Comparison of ENCODE assay signal across 1 cellular context in the genomic region with DNA sequence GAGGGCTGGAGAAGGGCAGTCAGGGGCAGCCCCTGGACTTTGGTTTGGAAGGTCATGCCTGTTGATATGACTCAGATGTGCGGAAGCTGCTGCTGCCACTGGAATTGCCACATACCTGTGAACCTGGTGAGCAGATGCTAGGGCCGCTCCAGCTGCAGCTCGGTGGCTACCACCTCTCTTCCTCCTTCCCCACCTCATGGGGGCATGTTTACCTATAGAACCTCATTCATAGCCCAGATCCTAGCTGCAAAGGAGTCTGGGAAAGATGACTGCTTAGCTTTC.
TF ChIP-seq lines count a peak whose summit lies in the region.

No MANE protein-coding gene starts in this region.

TF ChIP-seq in HepG2, 621 proteins besides CTCF, POLR2A, EP300 and RAD21 (continues in another document):
- TF ChIP-seq, protein P1, sequence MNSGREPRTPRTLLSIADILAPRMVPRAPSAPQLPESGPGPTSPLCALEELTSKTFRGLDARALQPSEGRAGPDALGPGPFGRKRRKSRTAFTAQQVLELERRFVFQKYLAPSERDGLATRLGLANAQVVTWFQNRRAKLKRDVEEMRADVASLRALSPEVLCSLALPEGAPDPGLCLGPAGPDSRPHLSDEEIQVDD (CRISPR knock-in tag; IDR thresholded peaks at IDR 0.05; ENCODE audit: borderline replicate concordance) = no peak
- TF ChIP-seq SRSF4 (IDR thresholded peaks at IDR 0.05; ENCODE audit: low read depth, low read length, poor library complexity, severe bottlenecking) = no peak
- TF ChIP-seq GZF1 (CRISPR knock-in tag; IDR thresholded peaks at IDR 0.05) = no peak
- TF ChIP-seq SIN3A (IDR thresholded peaks at IDR 0.05; ENCODE audit: borderline replicate concordance, low read depth, low read length) = no peak
- no peak for TF ChIP-seq PITX1 (CRISPR knock-in tag; IDR thresholded peaks at IDR 0.05)
- TF ChIP-seq, protein P2, sequence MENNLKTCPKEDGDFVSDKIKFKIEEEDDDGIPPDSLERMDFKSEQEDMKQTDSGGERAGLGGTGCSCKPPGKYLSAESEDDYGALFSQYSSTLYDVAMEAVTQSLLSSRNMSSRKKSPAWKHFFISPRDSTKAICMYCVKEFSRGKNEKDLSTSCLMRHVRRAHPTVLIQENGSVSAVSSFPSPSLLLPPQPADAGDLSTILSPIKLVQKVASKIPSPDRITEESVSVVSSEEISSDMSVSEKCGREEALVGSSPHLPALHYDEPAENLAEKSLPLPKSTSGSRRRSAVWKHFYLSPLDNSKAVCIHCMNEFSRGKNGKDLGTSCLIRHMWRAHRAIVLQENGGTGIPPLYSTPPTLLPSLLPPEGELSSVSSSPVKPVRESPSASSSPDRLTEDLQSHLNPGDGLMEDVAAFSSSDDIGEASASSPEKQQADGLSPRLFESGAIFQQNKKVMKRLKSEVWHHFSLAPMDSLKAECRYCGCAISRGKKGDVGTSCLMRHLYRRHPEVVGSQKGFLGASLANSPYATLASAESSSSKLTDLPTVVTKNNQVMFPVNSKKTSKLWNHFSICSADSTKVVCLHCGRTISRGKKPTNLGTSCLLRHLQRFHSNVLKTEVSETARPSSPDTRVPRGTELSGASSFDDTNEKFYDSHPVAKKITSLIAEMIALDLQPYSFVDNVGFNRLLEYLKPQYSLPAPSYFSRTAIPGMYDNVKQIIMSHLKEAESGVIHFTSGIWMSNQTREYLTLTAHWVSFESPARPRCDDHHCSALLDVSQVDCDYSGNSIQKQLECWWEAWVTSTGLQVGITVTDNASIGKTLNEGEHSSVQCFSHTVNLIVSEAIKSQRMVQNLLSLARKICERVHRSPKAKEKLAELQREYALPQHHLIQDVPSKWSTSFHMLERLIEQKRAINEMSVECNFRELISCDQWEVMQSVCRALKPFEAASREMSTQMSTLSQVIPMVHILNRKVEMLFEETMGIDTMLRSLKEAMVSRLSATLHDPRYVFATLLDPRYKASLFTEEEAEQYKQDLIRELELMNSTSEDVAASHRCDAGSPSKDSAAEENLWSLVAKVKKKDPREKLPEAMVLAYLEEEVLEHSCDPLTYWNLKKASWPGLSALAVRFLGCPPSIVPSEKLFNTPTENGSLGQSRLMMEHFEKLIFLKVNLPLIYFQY (CRISPR knock-in tag; IDR thresholded peaks at IDR 0.05; ENCODE audit: borderline replicate concordance) = no peak
- TF ChIP-seq, protein P3, sequence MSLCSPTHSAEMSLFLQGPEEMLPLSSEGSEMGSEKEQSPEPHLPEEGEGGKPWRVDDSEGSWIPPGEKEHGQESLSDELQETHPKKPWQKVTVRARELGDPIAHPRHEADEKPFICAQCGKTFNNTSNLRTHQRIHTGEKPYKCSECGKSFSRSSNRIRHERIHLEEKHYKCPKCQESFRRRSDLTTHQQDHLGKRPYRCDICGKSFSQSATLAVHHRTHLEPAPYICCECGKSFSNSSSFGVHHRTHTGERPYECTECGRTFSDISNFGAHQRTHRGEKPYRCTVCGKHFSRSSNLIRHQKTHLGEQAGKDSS (CRISPR knock-in tag; IDR thresholded peaks at IDR 0.05; ENCODE audit: borderline replicate concordance, low read depth) = no peak
- TF ChIP-seq ZNF326 (CRISPR knock-in tag; IDR thresholded peaks at IDR 0.05; ENCODE audit: borderline replicate concordance) = no peak
- TF ChIP-seq ZC3H4 (CRISPR knock-in tag; IDR thresholded peaks at IDR 0.05; ENCODE audit: borderline replicate concordance) = no peak
- no peak for TF ChIP-seq NFIC (IDR thresholded peaks at IDR 0.05; ENCODE audit: low read length)
- TF ChIP-seq ATF7-NPFF (CRISPR knock-in tag; IDR thresholded peaks at IDR 0.05; ENCODE audit: low read depth) = no peak
- no peak for TF ChIP-seq BORCS8-MEF2B (CRISPR knock-in tag; IDR thresholded peaks at IDR 0.05)
- no peak for TF ChIP-seq WIZ (CRISPR knock-in tag; IDR thresholded peaks at IDR 0.05)
- no peak for TF ChIP-seq TCF7 (IDR thresholded peaks at IDR 0.05; ENCODE audit: low read depth)
- TF ChIP-seq ZNF678 (CRISPR knock-in tag; IDR thresholded peaks at IDR 0.05) = no peak
- TF ChIP-seq ZMYM4 (CRISPR knock-in tag; IDR thresholded peaks at IDR 0.05) = no peak
- no peak for TF ChIP-seq HNRNPK (IDR thresholded peaks at IDR 0.05; ENCODE audit: low read depth, low read length, poor library complexity, severe bottlenecking)
- TF ChIP-seq KLF9 (CRISPR knock-in tag; IDR thresholded peaks at IDR 0.05; ENCODE audit: low read depth) = no peak
- no peak for TF ChIP-seq POLR2G (IDR thresholded peaks at IDR 0.05; ENCODE audit: low read depth, low read length)
- peak; percentile 87 for TF ChIP-seq CEBPG (CRISPR knock-in tag; IDR thresholded peaks at IDR 0.05)
- no peak for TF ChIP-seq ZFP90 (CRISPR knock-in tag; IDR thresholded peaks at IDR 0.05; ENCODE audit: borderline replicate concordance)
- TF ChIP-seq, protein P4, sequence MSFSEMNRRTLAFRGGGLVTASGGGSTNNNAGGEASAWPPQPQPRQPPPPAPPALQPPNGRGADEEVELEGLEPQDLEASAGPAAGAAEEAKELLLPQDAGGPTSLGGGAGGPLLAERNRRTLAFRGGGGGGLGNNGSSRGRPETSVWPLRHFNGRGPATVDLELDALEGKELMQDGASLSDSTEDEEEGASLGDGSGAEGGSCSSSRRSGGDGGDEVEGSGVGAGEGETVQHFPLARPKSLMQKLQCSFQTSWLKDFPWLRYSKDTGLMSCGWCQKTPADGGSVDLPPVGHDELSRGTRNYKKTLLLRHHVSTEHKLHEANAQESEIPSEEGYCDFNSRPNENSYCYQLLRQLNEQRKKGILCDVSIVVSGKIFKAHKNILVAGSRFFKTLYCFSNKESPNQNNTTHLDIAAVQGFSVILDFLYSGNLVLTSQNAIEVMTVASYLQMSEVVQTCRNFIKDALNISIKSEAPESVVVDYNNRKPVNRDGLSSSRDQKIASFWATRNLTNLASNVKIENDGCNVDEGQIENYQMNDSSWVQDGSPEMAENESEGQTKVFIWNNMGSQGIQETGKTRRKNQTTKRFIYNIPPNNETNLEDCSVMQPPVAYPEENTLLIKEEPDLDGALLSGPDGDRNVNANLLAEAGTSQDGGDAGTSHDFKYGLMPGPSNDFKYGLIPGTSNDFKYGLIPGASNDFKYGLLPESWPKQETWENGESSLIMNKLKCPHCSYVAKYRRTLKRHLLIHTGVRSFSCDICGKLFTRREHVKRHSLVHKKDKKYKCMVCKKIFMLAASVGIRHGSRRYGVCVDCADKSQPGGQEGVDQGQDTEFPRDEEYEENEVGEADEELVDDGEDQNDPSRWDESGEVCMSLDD (CRISPR knock-in tag; IDR thresholded peaks at IDR 0.05; ENCODE audit: borderline replicate concordance) = no peak
- TF ChIP-seq ZSCAN29 (CRISPR knock-in tag; conservative IDR thresholded peaks at IDR 0.05) = no peak
- TF ChIP-seq NONO (IDR thresholded peaks at IDR 0.05) = no peak
- TF ChIP-seq NONO (CRISPR knock-in tag; conservative IDR thresholded peaks at IDR 0.05) = no peak
- no peak for TF ChIP-seq NR3C1 (CRISPR knock-in tag; IDR thresholded peaks at IDR 0.05)
- TF ChIP-seq ZKSCAN8 (CRISPR knock-in tag; IDR thresholded peaks at IDR 0.05; ENCODE audit: borderline replicate concordance) = 0 out of 2 replicates have a peak, but pooled peaks have one; percentile 27
- TF ChIP-seq, protein P5, sequence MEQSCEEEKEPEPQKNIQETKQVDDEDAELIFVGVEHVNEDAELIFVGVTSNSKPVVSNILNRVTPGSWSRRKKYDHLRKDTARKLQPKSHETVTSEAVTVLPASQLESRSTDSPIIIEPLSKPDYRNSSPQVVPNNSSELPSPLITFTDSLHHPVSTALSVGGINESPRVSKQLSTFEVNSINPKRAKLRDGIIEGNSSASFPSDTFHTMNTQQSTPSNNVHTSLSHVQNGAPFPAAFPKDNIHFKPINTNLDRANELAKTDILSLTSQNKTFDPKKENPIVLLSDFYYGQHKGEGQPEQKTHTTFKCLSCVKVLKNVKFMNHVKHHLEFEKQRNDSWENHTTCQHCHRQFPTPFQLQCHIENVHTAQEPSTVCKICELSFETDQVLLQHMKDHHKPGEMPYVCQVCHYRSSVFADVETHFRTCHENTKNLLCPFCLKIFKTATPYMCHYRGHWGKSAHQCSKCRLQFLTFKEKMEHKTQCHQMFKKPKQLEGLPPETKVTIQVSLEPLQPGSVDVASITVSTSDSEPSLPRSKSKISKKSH (CRISPR knock-in tag; IDR thresholded peaks at IDR 0.05; ENCODE audit: borderline replicate concordance) = no peak
- no peak for TF ChIP-seq YEATS2 (CRISPR knock-in tag; IDR thresholded peaks at IDR 0.05; ENCODE audit: borderline replicate concordance)
- TF ChIP-seq, protein P6, sequence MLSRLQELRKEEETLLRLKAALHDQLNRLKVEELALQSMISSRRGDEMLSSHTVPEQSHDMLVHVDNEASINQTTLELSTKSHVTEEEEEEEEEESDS (CRISPR knock-in tag; IDR thresholded peaks at IDR 0.05; ENCODE audit: borderline replicate concordance) = no peak
- TF ChIP-seq, protein P7, sequence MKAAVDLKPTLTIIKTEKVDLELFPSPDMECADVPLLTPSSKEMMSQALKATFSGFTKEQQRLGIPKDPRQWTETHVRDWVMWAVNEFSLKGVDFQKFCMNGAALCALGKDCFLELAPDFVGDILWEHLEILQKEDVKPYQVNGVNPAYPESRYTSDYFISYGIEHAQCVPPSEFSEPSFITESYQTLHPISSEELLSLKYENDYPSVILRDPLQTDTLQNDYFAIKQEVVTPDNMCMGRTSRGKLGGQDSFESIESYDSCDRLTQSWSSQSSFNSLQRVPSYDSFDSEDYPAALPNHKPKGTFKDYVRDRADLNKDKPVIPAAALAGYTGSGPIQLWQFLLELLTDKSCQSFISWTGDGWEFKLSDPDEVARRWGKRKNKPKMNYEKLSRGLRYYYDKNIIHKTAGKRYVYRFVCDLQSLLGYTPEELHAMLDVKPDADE (CRISPR knock-in tag; IDR thresholded peaks at IDR 0.05) = no peak
- TF ChIP-seq, protein P8, sequence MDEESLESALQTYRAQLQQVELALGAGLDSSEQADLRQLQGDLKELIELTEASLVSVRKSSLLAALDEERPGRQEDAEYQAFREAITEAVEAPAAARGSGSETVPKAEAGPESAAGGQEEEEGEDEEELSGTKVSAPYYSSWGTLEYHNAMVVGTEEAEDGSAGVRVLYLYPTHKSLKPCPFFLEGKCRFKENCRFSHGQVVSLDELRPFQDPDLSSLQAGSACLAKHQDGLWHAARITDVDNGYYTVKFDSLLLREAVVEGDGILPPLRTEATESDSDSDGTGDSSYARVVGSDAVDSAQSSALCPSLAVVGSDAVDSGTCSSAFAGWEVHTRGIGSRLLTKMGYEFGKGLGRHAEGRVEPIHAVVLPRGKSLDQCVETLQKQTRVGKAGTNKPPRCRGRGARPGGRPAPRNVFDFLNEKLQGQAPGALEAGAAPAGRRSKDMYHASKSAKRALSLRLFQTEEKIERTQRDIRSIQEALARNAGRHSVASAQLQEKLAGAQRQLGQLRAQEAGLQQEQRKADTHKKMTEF (CRISPR knock-in tag; IDR thresholded peaks at IDR 0.05) = peak; percentile 59
- no peak for TF ChIP-seq FLYWCH1 (CRISPR knock-in tag; IDR thresholded peaks at IDR 0.05)
- no peak for TF ChIP-seq NFRKB (IDR thresholded peaks at IDR 0.05)
- TF ChIP-seq ZNF329 (CRISPR knock-in tag; IDR thresholded peaks at IDR 0.05; ENCODE audit: low read depth) = no peak
- TF ChIP-seq ZMYM2 (CRISPR knock-in tag; IDR thresholded peaks at IDR 0.05) = no peak
- no peak for TF ChIP-seq ZNF577 (CRISPR knock-in tag; IDR thresholded peaks at IDR 0.05; ENCODE audit: borderline replicate concordance, low read depth)
- TF ChIP-seq ZFP41 (CRISPR knock-in tag; IDR thresholded peaks at IDR 0.05; ENCODE audit: borderline replicate concordance) = no peak
- TF ChIP-seq ZKSCAN5 (CRISPR knock-in tag; IDR thresholded peaks at IDR 0.05) = no peak
- no peak for TF ChIP-seq ZNF776 (CRISPR knock-in tag; IDR thresholded peaks at IDR 0.05)
- no peak for TF ChIP-seq DNMT1 (CRISPR knock-in tag; IDR thresholded peaks at IDR 0.05)
- no peak for TF ChIP-seq GATAD1 (CRISPR knock-in tag; IDR thresholded peaks at IDR 0.05)
- TF ChIP-seq, protein P9, sequence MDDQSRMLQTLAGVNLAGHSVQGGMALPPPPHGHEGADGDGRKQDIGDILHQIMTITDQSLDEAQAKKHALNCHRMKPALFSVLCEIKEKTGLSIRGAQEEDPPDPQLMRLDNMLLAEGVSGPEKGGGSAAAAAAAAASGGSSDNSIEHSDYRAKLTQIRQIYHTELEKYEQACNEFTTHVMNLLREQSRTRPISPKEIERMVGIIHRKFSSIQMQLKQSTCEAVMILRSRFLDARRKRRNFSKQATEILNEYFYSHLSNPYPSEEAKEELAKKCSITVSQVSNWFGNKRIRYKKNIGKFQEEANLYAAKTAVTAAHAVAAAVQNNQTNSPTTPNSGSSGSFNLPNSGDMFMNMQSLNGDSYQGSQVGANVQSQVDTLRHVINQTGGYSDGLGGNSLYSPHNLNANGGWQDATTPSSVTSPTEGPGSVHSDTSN (CRISPR knock-in tag; IDR thresholded peaks at IDR 0.05; ENCODE audit: borderline replicate concordance) = no peak
- no peak for TF ChIP-seq ZNF124 (CRISPR knock-in tag; IDR thresholded peaks at IDR 0.05)
- TF ChIP-seq, protein P10, sequence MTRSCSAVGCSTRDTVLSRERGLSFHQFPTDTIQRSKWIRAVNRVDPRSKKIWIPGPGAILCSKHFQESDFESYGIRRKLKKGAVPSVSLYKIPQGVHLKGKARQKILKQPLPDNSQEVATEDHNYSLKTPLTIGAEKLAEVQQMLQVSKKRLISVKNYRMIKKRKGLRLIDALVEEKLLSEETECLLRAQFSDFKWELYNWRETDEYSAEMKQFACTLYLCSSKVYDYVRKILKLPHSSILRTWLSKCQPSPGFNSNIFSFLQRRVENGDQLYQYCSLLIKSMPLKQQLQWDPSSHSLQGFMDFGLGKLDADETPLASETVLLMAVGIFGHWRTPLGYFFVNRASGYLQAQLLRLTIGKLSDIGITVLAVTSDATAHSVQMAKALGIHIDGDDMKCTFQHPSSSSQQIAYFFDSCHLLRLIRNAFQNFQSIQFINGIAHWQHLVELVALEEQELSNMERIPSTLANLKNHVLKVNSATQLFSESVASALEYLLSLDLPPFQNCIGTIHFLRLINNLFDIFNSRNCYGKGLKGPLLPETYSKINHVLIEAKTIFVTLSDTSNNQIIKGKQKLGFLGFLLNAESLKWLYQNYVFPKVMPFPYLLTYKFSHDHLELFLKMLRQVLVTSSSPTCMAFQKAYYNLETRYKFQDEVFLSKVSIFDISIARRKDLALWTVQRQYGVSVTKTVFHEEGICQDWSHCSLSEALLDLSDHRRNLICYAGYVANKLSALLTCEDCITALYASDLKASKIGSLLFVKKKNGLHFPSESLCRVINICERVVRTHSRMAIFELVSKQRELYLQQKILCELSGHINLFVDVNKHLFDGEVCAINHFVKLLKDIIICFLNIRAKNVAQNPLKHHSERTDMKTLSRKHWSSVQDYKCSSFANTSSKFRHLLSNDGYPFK (CRISPR knock-in tag; IDR thresholded peaks at IDR 0.05; ENCODE audit: borderline replicate concordance) = 0 out of 2 replicates have a peak, but pooled peaks have one; percentile 36
- TF ChIP-seq FOSL2 (CRISPR knock-in tag; IDR thresholded peaks at IDR 0.05) = peak; percentile 98
- peak; percentile 84 for TF ChIP-seq RXRA (CRISPR knock-in tag; IDR thresholded peaks at IDR 0.05)
- no peak for TF ChIP-seq SIX1 (CRISPR knock-in tag; IDR thresholded peaks at IDR 0.05; ENCODE audit: borderline replicate concordance)
- TF ChIP-seq NFE2L2 (IDR thresholded peaks at IDR 0.05; ENCODE audit: low read length) = no peak
- TF ChIP-seq ADNP (CRISPR knock-in tag; IDR thresholded peaks at IDR 0.05) = no peak
- no peak for TF ChIP-seq ZNF10 (CRISPR knock-in tag; IDR thresholded peaks at IDR 0.05; ENCODE audit: borderline replicate concordance, low read depth)
- TF ChIP-seq, protein P11, sequence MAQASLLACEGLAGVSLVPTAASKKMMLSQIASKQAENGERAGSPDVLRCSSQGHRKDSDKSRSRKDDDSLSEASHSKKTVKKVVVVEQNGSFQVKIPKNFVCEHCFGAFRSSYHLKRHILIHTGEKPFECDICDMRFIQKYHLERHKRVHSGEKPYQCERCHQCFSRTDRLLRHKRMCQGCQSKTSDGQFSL (CRISPR knock-in tag; IDR thresholded peaks at IDR 0.05) = no peak
